In genomic region chr4:150280975-150281374, GRCh38 we compare ENCODE assay signal across 2 cellular contexts.
TF ChIP-seq lines count a peak whose summit lies in the region.

No MANE protein-coding gene starts in this region.

TF ChIP-seq in IMR-90, 13 proteins besides CTCF, POLR2A, EP300 and RAD21:
- TF ChIP-seq BHLHE40 (IDR thresholded peaks at IDR 0.05; ENCODE audit: low read depth, low read length): no peak
- no peak for TF ChIP-seq USF2 (IDR thresholded peaks at IDR 0.05; ENCODE audit: low read depth, low read length)
- no peak for TF ChIP-seq MAFK (IDR thresholded peaks at IDR 0.05; ENCODE audit: low read depth, low read length)
- TF ChIP-seq FOS (IDR thresholded peaks at IDR 0.05; ENCODE audit: low read depth, low read length): no peak
- no peak for TF ChIP-seq CHD1 (IDR thresholded peaks at IDR 0.05; ENCODE audit: low read depth, low read length)
- TF ChIP-seq SMC3 (IDR thresholded peaks at IDR 0.05; ENCODE audit: low read depth, low read length): no peak
- no peak for TF ChIP-seq NFE2L2 (IDR thresholded peaks at IDR 0.05; ENCODE audit: low read depth, low read length)
- TF ChIP-seq, protein P1, sequence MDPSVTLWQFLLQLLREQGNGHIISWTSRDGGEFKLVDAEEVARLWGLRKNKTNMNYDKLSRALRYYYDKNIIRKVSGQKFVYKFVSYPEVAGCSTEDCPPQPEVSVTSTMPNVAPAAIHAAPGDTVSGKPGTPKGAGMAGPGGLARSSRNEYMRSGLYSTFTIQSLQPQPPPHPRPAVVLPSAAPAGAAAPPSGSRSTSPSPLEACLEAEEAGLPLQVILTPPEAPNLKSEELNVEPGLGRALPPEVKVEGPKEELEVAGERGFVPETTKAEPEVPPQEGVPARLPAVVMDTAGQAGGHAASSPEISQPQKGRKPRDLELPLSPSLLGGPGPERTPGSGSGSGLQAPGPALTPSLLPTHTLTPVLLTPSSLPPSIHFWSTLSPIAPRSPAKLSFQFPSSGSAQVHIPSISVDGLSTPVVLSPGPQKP (IDR thresholded peaks at IDR 0.05; ENCODE audit: borderline replicate concordance, low read depth, low read length): no peak
- TF ChIP-seq MAZ (IDR thresholded peaks at IDR 0.05; ENCODE audit: borderline replicate concordance, low read depth, low read length): no peak
- TF ChIP-seq CEBPB (IDR thresholded peaks at IDR 0.05; ENCODE audit: low read depth, low read length): no peak
- TF ChIP-seq RCOR1 (IDR thresholded peaks at IDR 0.05; ENCODE audit: insufficient replicate concordance, low read length): no peak
- no peak for TF ChIP-seq RFX5 (IDR thresholded peaks at IDR 0.05; ENCODE audit: low read depth, low read length)
- TF ChIP-seq MXI1 (IDR thresholded peaks at IDR 0.05; ENCODE audit: borderline replicate concordance, low read depth, low read length): no peak
TF ChIP-seq in IMR-90: peak in this region for 0.

TF ChIP-seq in neural cell, 6 proteins besides CTCF, POLR2A, EP300 and RAD21:
- TF ChIP-seq, protein P2, sequence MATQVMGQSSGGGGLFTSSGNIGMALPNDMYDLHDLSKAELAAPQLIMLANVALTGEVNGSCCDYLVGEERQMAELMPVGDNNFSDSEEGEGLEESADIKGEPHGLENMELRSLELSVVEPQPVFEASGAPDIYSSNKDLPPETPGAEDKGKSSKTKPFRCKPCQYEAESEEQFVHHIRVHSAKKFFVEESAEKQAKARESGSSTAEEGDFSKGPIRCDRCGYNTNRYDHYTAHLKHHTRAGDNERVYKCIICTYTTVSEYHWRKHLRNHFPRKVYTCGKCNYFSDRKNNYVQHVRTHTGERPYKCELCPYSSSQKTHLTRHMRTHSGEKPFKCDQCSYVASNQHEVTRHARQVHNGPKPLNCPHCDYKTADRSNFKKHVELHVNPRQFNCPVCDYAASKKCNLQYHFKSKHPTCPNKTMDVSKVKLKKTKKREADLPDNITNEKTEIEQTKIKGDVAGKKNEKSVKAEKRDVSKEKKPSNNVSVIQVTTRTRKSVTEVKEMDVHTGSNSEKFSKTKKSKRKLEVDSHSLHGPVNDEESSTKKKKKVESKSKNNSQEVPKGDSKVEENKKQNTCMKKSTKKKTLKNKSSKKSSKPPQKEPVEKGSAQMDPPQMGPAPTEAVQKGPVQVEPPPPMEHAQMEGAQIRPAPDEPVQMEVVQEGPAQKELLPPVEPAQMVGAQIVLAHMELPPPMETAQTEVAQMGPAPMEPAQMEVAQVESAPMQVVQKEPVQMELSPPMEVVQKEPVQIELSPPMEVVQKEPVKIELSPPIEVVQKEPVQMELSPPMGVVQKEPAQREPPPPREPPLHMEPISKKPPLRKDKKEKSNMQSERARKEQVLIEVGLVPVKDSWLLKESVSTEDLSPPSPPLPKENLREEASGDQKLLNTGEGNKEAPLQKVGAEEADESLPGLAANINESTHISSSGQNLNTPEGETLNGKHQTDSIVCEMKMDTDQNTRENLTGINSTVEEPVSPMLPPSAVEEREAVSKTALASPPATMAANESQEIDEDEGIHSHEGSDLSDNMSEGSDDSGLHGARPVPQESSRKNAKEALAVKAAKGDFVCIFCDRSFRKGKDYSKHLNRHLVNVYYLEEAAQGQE (IDR thresholded peaks at IDR 0.05; ENCODE audit: borderline replicate concordance): peak; percentile 66
- TF ChIP-seq POLR2AphosphoS5 (IDR thresholded peaks at IDR 0.05) (peak; percentile 58), EZH2 (IDR thresholded peaks at IDR 0.05; ENCODE audit: borderline replicate concordance, insufficient read depth, low read length, poor library complexity, severe bottlenecking) (no peak)
